Comparison of ENCODE assay signal across 8 cellular contexts in genomic region chr5:9898319-9898718, GRCh38.
DNase-seq lines count a peak whose midpoint lies in the region; ATAC-seq and TF ChIP-seq lines count a peak whose summit lies in the region.

No MANE protein-coding gene starts in this region.

- peaks cover 0 to 5% of the 10 kb centered on the region in 2 donors for H3K4me1 ChIP-seq in neuronal stem cell (ENCODE audit: control insufficient read depth in 2 of 2, insufficient read depth in 1 of 2, low read depth in 1 of 2, low read length in 2 of 2)

- H2AK5ac ChIP-seq in neuronal stem cell (ENCODE audit: low read depth, low read length), result no peak overlapping the region

- H3K4me2 ChIP-seq in neuronal stem cell (ENCODE audit: insufficient read depth, low read length, poor library complexity, severe bottlenecking), result no peak overlapping the region

- H3K23ac ChIP-seq in neuronal stem cell (ENCODE audit: low read depth, low read length, poor library complexity), result no peak overlapping the region

- H2AFZ ChIP-seq in neuronal stem cell (ENCODE audit: low read length), result peak overlapping the region; percentile 56

- no peak overlapping the region for H4K8ac ChIP-seq in neuronal stem cell (ENCODE audit: low read depth, low read length)

- H2BK5ac ChIP-seq in neuronal stem cell (ENCODE audit: low read length), result no peak overlapping the region

- no peak overlapping the region for H3K4me3 ChIP-seq in neuronal stem cell (ENCODE audit: low read length in 2 of 2)

- no peaks in the 10 kb centered on the region for H3K79me1 ChIP-seq in neuronal stem cell (ENCODE audit: low read depth, low read length)

- no peak overlapping the region for H4K91ac ChIP-seq in neuronal stem cell (ENCODE audit: low read depth, low read length, poor library complexity)

- ATAC-seq in GM19351 (IDR thresholded peaks at IDR 0.05; ENCODE audit: unreplicated experiment), result no peak

- WGBS in neuronal stem cell (ENCODE audit: extremely low coverage in 2 of 2, insufficient read length in 2 of 2, insufficient replicate concordance in 1 of 2), 2 donors, result no CpG with 5 or more reads among the region's 4 CpGs

- peaks cover 0 to 4% of the 10 kb centered on the region in 2 donors for H3K9me3 ChIP-seq in neuronal stem cell (replicated peaks in 1 of 2; ENCODE audit: control insufficient read depth in 2 of 2, insufficient read depth in 1 of 2, low read depth in 1 of 2, low read length in 2 of 2)

- H3K36me3 ChIP-seq in neuronal stem cell (replicated peaks in 1 of 2; ENCODE audit: control insufficient read depth in 2 of 2, insufficient read depth in 2 of 2, low read length in 2 of 2), result no peaks in the 10 kb centered on the region

- TF ChIP-seq CTCF in GM13976 (IDR thresholded peaks at IDR 0.05; ENCODE audit: borderline replicate concordance, control extremely low read depth, extremely low read depth, insufficient read depth, missing control alignments), result no peak

- H2BK120ac ChIP-seq in neuronal stem cell (ENCODE audit: low read depth, low read length), result no peak overlapping the region

- H3K18ac ChIP-seq in neuronal stem cell (ENCODE audit: low read length), result no peak overlapping the region

- H3K9ac ChIP-seq in neuronal stem cell (ENCODE audit: low read depth, low read length, poor library complexity), result no peak overlapping the region

- peak; percentile 76 for DNase-seq in G401 (ENCODE audit: low spot score)
- peak; percentile 35 for DNase-seq in NCI-H2081 treated with DMSO at 0.1 percent for 48 hours (lab: John Stamatoyannopoulos, UW)
- peak; percentile 28 for DNase-seq in dedifferentiated amniotic fluid mesenchymal stem cell (ENCODE audit: extremely low spot score)
- DNase-seq in neuronal stem cell (ENCODE audit: low spot score), result peak; percentile 15
- DNase-seq in activated gamma-delta T cell (lab: John Stamatoyannopoulos, UW), result no peak
- DNase-seq in stimulated activated CD4-positive, alpha-beta T cell treated with anti-CD3 and anti-CD28 coated beads, Interleukin-12 subunit alpha, Interleukin-12 subunit beta, amount 100 ng/mL, for 4 hours, result no peak
- no peak for DNase-seq in GM13976 (ENCODE audit: low spot score)

- H3K27ac ChIP-seq in neuronal stem cell (replicated peaks; ENCODE audit: low read length), result no peak overlapping the region

- no peak overlapping the region for H2BK12ac ChIP-seq in neuronal stem cell (ENCODE audit: low read length)

- no peak overlapping the region for H3K14ac ChIP-seq in neuronal stem cell (ENCODE audit: low read length)

- H3K4ac ChIP-seq in neuronal stem cell (ENCODE audit: low read length), result no peak overlapping the region

- in situ Hi-C loops in G401 (cut with HindIII; ENCODE audit: low sequenced_read_pairs) (no loop called here), GM13976 (cut with MboI; ENCODE audit: low sequenced_read_pairs, unreplicated experiment) (no loop called here)

- H2BK15ac ChIP-seq in neuronal stem cell (ENCODE audit: low read length), result no peak overlapping the region

- no peaks in the 10 kb centered on the region for H3K27me3 ChIP-seq in neuronal stem cell (ENCODE audit: control insufficient read depth in 3 of 3, insufficient read depth in 3 of 3, low read depth in 1 of 3, low read length in 3 of 3)

Comparison
In these comparisons a context has a peak if more than half of its experiments do, and no peak if none do; other contexts are left out.
1. DNase-seq: peak in G401 (single experiment), NCI-H2081 treated with DMSO at 0.1 percent for 48 hours (single experiment), dedifferentiated amniotic fluid mesenchymal stem cell (single experiment) and neuronal stem cell (single experiment); none in activated gamma-delta T cell (single experiment), stimulated activated CD4-positive, alpha-beta T cell treated with anti-CD3 and anti-CD28 coated beads, Interleukin-12 subunit alpha, Interleukin-12 subunit beta, amount 100 ng/mL, for 4 hours (single experiment) and GM13976 (single experiment).